8 cellular contexts compared by ENCODE assay signal in genomic region chr12:56299853-56300643, GRCh38. TPM values are rescaled to one million over a fixed set of nuclear protein-coding genes. Genes with fewer than 3 reads are reported as not detected.
DNase-seq lines count a peak whose midpoint lies in the region; ATAC-seq and TF ChIP-seq lines count a peak whose summit lies in the region.

CS (minus strand) TSS chr12:56300330; CDS start chr12:56300201, 129 bp downstream.

- DNase-seq in ELR (ENCODE audit: low read depth) (peak; percentile 100), H9 (peak; percentile 99), MG63 (peak; percentile 99), SHP77 treated with DMSO at 0.1 percent for 48 hours (lab: John Stamatoyannopoulos, UW) (peak; percentile 90), fibroblast of the aortic adventitia (ENCODE audit: low read depth) (peak; percentile 96), nephron progenitor cell (peak; percentile 98)
- peak; percentile 100 for DNase-seq in activated effector memory CD4-positive, alpha-beta T cell treated with anti-CD3 and anti-CD28 coated beads, Interleukin-2, amount 50 U/mL, for 16 hours
- DNase-seq in stimulated activated naive CD8-positive, alpha-beta T cell treated with anti-CD3 and anti-CD28 coated beads, Interleukin-15, amount 100 ng/mL, for 72 hours, result peak; percentile 98 to 99

- peak within 1 kb of the TSS; percentile 35 for H3K27ac ChIP-seq in H9 (ENCODE audit: insufficient read length, low read depth, low read length)

- H3K9ac ChIP-seq in H9 (ENCODE audit: extremely low read depth, insufficient read length, low read length), result peak within 1 kb of the TSS; percentile 87

- peak within 1 kb of the TSS; percentile 24 for H2BK5ac ChIP-seq in H9 (ENCODE audit: insufficient read length, low read length)

- H4K20me1 ChIP-seq in H9 (ENCODE audit: control insufficient read depth, insufficient read depth, insufficient read length), result no peaks in the 10 kb centered on the region

- no peak within 1 kb of the TSS for H4K8ac ChIP-seq in H9 (replicated peaks; ENCODE audit: insufficient read length, low read depth, low read length)

- H3K4me1 Mint-ChIP-seq in H9 (peaks cover 15 to 19% of the 10 kb centered on the region in 2 experiments), nephron progenitor cell (peaks cover 64% of the 10 kb centered on the region)
- peaks cover 55% of the 10 kb centered on the region for H3K4me1 Mint-ChIP-seq in stimulated activated naive CD8-positive, alpha-beta T cell treated with anti-CD3 and anti-CD28 coated beads, Interleukin-15, amount 100 ng/mL, for 72 hours

- peaks cover 57% of the 10 kb centered on the region for H3K36me3 ChIP-seq in MG63

- H3K18ac ChIP-seq in H9 (ENCODE audit: insufficient read length, low read depth, low read length), result peak within 1 kb of the TSS; percentile 63

- no peak within 1 kb of the TSS for H4K5ac ChIP-seq in H9 (ENCODE audit: insufficient read length, low read depth, low read length)

- H2BK15ac ChIP-seq in H9 (ENCODE audit: low read depth, low read length), result no peak within 1 kb of the TSS; the same call in 1 of the 2 replicates

- no CpG with 5 or more reads among the region's 63 CpGs for WGBS in H9 (ENCODE audit: extremely low coverage, insufficient read length, low lambda C conversion rate)

- H3K27me3 ChIP-seq in H9 (ENCODE audit: insufficient read depth, low read length) (no peaks in the 10 kb centered on the region), MG63 (no peaks in the 10 kb centered on the region)

- H3K4me3 ChIP-seq in MG63, result peak within 1 kb of the TSS; percentile 94
- peak within 1 kb of the TSS; percentile 91 for H3K4me3 ChIP-seq in fibroblast of the aortic adventitia (ENCODE audit: low read depth, low read length)

- H2AFZ ChIP-seq in H9 (ENCODE audit: low read length), result no peak within 1 kb of the TSS

- no peaks in the 10 kb centered on the region for H3K9me3 Mint-ChIP-seq in H9
- no peaks in the 10 kb centered on the region for H3K9me3 Mint-ChIP-seq in nephron progenitor cell
- no peaks in the 10 kb centered on the region for H3K9me3 Mint-ChIP-seq in stimulated activated naive CD8-positive, alpha-beta T cell treated with anti-CD3 and anti-CD28 coated beads, Interleukin-15, amount 100 ng/mL, for 72 hours

- H3K9me3 ChIP-seq in H9 (ENCODE audit: control insufficient read depth, low read depth, low read length) (no peaks in the 10 kb centered on the region), MG63 (no peaks in the 10 kb centered on the region)

- peaks cover 11% of the 10 kb centered on the region for H3K23me2 ChIP-seq in H9 (ENCODE audit: insufficient read length, low read depth, low read length, poor library complexity, severe bottlenecking)

- no peak within 1 kb of the TSS for H4K91ac ChIP-seq in H9 (ENCODE audit: insufficient read length, low read depth, low read length)

- peaks cover 15% of the 10 kb centered on the region; the same call in 1 of the 2 replicates for H3K79me2 ChIP-seq in H9 (ENCODE audit: insufficient read depth, low read length)

- no peak within 1 kb of the TSS for H3K23ac ChIP-seq in H9 (ENCODE audit: insufficient read length, low read depth, low read length)

- H2BK12ac ChIP-seq in H9 (ENCODE audit: insufficient read length, low read depth, low read length), result no peak within 1 kb of the TSS

- ATAC-seq in stimulated activated naive CD8-positive, alpha-beta T cell treated with anti-CD3 and anti-CD28 coated beads, Interleukin-15, amount 100 ng/mL, for 72 hours, result peak; percentile 98

- H3K4me2 ChIP-seq in H9 (ENCODE audit: insufficient read depth, insufficient read length, low read length), result peak within 1 kb of the TSS; percentile 96

- no peak within 1 kb of the TSS for H2AK5ac ChIP-seq in H9 (ENCODE audit: insufficient read length, low read length)

- peaks cover 15% of the 10 kb centered on the region for H3K79me1 ChIP-seq in H9 (ENCODE audit: insufficient read depth, low read depth, low read length, poor library complexity, severe bottlenecking)

- H2BK120ac ChIP-seq in H9 (ENCODE audit: low read depth, low read length, poor library complexity, severe bottlenecking), result no peak within 1 kb of the TSS

- H3K4me3 Mint-ChIP-seq in H9 (peak within 1 kb of the TSS; percentile 95 to 96), nephron progenitor cell (peak within 1 kb of the TSS; percentile 96)
- peak within 1 kb of the TSS; percentile 96 to 98 for H3K4me3 Mint-ChIP-seq in stimulated activated naive CD8-positive, alpha-beta T cell treated with anti-CD3 and anti-CD28 coated beads, Interleukin-15, amount 100 ng/mL, for 72 hours

- no peaks in the 10 kb centered on the region; the same call in 1 of the 2 replicates for H3K4me1 ChIP-seq in H9 (ENCODE audit: insufficient read depth, low read length)

- H3K27ac Mint-ChIP-seq in H9 (peak within 1 kb of the TSS; percentile 96 to 99 (median 99)), nephron progenitor cell (peak within 1 kb of the TSS; percentile 98)
- H3K27ac Mint-ChIP-seq in stimulated activated naive CD8-positive, alpha-beta T cell treated with anti-CD3 and anti-CD28 coated beads, Interleukin-15, amount 100 ng/mL, for 72 hours, result peak within 1 kb of the TSS; percentile 95 to 97

- no peak within 1 kb of the TSS for H3K4ac ChIP-seq in H9 (ENCODE audit: low read depth, low read length)

- no peak within 1 kb of the TSS for H2BK20ac ChIP-seq in H9 (ENCODE audit: low read depth, low read length, poor library complexity, severe bottlenecking)

- H3T11ph ChIP-seq in H9 (ENCODE audit: low read length), result no peak within 1 kb of the TSS

- H3K36me3 Mint-ChIP-seq in H9 (ENCODE audit: insufficient read depth in 1 of 3, low read depth in 3 of 3) (peaks cover 6 to 43% (median 21%) of the 10 kb centered on the region in 3 experiments), nephron progenitor cell (ENCODE audit: low read depth) (peaks cover 23% of the 10 kb centered on the region)

- no peak for TF ChIP-seq CTCF in H9 (conservative IDR thresholded peaks at IDR 0.05)
- TF ChIP-seq CTCF in fibroblast of the aortic adventitia (IDR thresholded peaks at IDR 0.05; ENCODE audit: insufficient read depth, low read length), result no peak
- TF ChIP-seq CTCF in nephron progenitor cell (IDR thresholded peaks at IDR 0.05), result no peak

- no peaks in the 10 kb centered on the region for H3K27me3 Mint-ChIP-seq in H9 (ENCODE audit: low read depth)
- H3K27me3 Mint-ChIP-seq in nephron progenitor cell (ENCODE audit: low read depth, poor library complexity), result no peaks in the 10 kb centered on the region
- no peaks in the 10 kb centered on the region for H3K27me3 Mint-ChIP-seq in stimulated activated naive CD8-positive, alpha-beta T cell treated with anti-CD3 and anti-CD28 coated beads, Interleukin-15, amount 100 ng/mL, for 72 hours

- peak within 1 kb of the TSS; percentile 45 for H3K14ac ChIP-seq in H9 (ENCODE audit: insufficient read depth, low read length)

- H3K56ac ChIP-seq in H9 (ENCODE audit: insufficient read length, low read depth, low read length), result no peak within 1 kb of the TSS

RNA-seq across cellular contexts. Expression of gene CS, which starts in this region (rescaled TPM):
- total RNA-seq in H9 (2021) (250 and 253 TPM in 2 replicates), fibroblast of the aortic adventitia (ENCODE audit: low replicate concordance) (40.9 and 117 TPM in 2 replicates)
- total RNA-seq in MG63 (2014; rRNA removed; shearing (Covaris generic); ENCODE audit: low replicate concordance), result 73.4 and 88.0 TPM in 2 replicates

Comparison
In these comparisons a context has a peak if more than half of its experiments do, and no peak if none do; other contexts are left out.
1. Peak in every context shown above with its lines: DNase-seq, ATAC-seq, H3K4me3 ChIP-seq and H3K27ac ChIP-seq.